1 cellular context compared by ENCODE assay signal in genomic region chr7:77691892-77692491, GRCh38.
TF ChIP-seq lines count a peak whose summit lies in the region.

No MANE protein-coding gene starts in this region.

TF ChIP-seq in HepG2, 621 proteins besides CTCF, POLR2A, EP300 and RAD21 (continued from another document and continues in another):
- TF ChIP-seq, protein P1, sequence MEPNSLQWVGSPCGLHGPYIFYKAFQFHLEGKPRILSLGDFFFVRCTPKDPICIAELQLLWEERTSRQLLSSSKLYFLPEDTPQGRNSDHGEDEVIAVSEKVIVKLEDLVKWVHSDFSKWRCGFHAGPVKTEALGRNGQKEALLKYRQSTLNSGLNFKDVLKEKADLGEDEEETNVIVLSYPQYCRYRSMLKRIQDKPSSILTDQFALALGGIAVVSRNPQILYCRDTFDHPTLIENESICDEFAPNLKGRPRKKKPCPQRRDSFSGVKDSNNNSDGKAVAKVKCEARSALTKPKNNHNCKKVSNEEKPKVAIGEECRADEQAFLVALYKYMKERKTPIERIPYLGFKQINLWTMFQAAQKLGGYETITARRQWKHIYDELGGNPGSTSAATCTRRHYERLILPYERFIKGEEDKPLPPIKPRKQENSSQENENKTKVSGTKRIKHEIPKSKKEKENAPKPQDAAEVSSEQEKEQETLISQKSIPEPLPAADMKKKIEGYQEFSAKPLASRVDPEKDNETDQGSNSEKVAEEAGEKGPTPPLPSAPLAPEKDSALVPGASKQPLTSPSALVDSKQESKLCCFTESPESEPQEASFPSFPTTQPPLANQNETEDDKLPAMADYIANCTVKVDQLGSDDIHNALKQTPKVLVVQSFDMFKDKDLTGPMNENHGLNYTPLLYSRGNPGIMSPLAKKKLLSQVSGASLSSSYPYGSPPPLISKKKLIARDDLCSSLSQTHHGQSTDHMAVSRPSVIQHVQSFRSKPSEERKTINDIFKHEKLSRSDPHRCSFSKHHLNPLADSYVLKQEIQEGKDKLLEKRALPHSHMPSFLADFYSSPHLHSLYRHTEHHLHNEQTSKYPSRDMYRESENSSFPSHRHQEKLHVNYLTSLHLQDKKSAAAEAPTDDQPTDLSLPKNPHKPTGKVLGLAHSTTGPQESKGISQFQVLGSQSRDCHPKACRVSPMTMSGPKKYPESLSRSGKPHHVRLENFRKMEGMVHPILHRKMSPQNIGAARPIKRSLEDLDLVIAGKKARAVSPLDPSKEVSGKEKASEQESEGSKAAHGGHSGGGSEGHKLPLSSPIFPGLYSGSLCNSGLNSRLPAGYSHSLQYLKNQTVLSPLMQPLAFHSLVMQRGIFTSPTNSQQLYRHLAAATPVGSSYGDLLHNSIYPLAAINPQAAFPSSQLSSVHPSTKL (CRISPR knock-in tag; IDR thresholded peaks at IDR 0.05): peak; percentile 75
- TF ChIP-seq ZSCAN22 (CRISPR knock-in tag; IDR thresholded peaks at IDR 0.05) (no peak), ZNF503 (CRISPR knock-in tag; IDR thresholded peaks at IDR 0.05) (no peak; the same call in 1 of the 2 replicates), ATF3 (CRISPR knock-in tag; IDR thresholded peaks at IDR 0.05) (no peak), CHCHD3 (CRISPR knock-in tag; IDR thresholded peaks at IDR 0.05) (no peak), ZNF674 (CRISPR knock-in tag; IDR thresholded peaks at IDR 0.05; ENCODE audit: low read depth) (no peak), ZNF687 (CRISPR knock-in tag; IDR thresholded peaks at IDR 0.05) (no peak; the same call in 1 of the 2 replicates), ARNT2 (CRISPR knock-in tag; IDR thresholded peaks at IDR 0.05; ENCODE audit: low read depth) (no peak), U2AF1 (optimal IDR thresholded peaks at IDR 0.05; ENCODE audit: low read depth, low read length) (no peak), ZMYM4 (CRISPR knock-in tag; IDR thresholded peaks at IDR 0.05) (no peak), MIXL1 (CRISPR knock-in tag; IDR thresholded peaks at IDR 0.05) (peak; percentile 28; the same call in 1 of the 2 replicates), ZNF430 (CRISPR knock-in tag; IDR thresholded peaks at IDR 0.05) (no peak), RFX5 (IDR thresholded peaks at IDR 0.05; ENCODE audit: low read depth, low read length) (no peak), ZNF607 (CRISPR knock-in tag; IDR thresholded peaks at IDR 0.05; ENCODE audit: borderline replicate concordance) (no peak), ZNF780A (CRISPR knock-in tag; IDR thresholded peaks at IDR 0.05) (no peak), ZNF672 (CRISPR knock-in tag; IDR thresholded peaks at IDR 0.05) (no peak), ZFP41 (CRISPR knock-in tag; IDR thresholded peaks at IDR 0.05; ENCODE audit: borderline replicate concordance) (no peak), ZNF563 (CRISPR knock-in tag; IDR thresholded peaks at IDR 0.05) (no peak), ZNF205 (CRISPR knock-in tag; IDR thresholded peaks at IDR 0.05) (0 out of 2 replicates have a peak, but pooled peaks have one; percentile 33), PCBP1 (IDR thresholded peaks at IDR 0.05; ENCODE audit: borderline replicate concordance, low read depth, low read length) (no peak), KLF11 (CRISPR knock-in tag; IDR thresholded peaks at IDR 0.05) (no peak), HOXA3 (CRISPR knock-in tag; IDR thresholded peaks at IDR 0.05) (peak; percentile 63; the same call in 1 of the 2 replicates), ZNF101 (CRISPR knock-in tag; IDR thresholded peaks at IDR 0.05; ENCODE audit: borderline replicate concordance, low read depth) (no peak), HIVEP1 (CRISPR knock-in tag; IDR thresholded peaks at IDR 0.05) (no peak), ZKSCAN8 (CRISPR knock-in tag; IDR thresholded peaks at IDR 0.05; ENCODE audit: borderline replicate concordance) (no peak), GTF3A (CRISPR knock-in tag; conservative IDR thresholded peaks at IDR 0.05) (no peak), ZNF414 (CRISPR knock-in tag; IDR thresholded peaks at IDR 0.05) (no peak), ZUFSP (CRISPR knock-in tag; IDR thresholded peaks at IDR 0.05; ENCODE audit: borderline replicate concordance) (no peak), ZMYM3 (CRISPR knock-in tag; IDR thresholded peaks at IDR 0.05) (no peak), ZNF354B (CRISPR knock-in tag; IDR thresholded peaks at IDR 0.05) (no peak), FIP1L1 (IDR thresholded peaks at IDR 0.05; ENCODE audit: borderline replicate concordance, insufficient read depth, low read depth, low read length) (no peak), IKZF1 (IDR thresholded peaks at IDR 0.05) (no peak), SMARCE1 (IDR thresholded peaks at IDR 0.05; ENCODE audit: borderline replicate concordance) (no peak)
- TF ChIP-seq, protein P2, sequence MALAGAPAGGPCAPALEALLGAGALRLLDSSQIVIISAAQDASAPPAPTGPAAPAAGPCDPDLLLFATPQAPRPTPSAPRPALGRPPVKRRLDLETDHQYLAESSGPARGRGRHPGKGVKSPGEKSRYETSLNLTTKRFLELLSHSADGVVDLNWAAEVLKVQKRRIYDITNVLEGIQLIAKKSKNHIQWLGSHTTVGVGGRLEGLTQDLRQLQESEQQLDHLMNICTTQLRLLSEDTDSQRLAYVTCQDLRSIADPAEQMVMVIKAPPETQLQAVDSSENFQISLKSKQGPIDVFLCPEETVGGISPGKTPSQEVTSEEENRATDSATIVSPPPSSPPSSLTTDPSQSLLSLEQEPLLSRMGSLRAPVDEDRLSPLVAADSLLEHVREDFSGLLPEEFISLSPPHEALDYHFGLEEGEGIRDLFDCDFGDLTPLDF (CRISPR knock-in tag; IDR thresholded peaks at IDR 0.05): no peak
- TF ChIP-seq, protein P3, sequence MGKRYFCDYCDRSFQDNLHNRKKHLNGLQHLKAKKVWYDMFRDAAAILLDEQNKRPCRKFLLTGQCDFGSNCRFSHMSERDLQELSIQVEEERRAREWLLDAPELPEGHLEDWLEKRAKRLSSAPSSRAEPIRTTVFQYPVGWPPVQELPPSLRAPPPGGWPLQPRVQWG (CRISPR knock-in tag; IDR thresholded peaks at IDR 0.05; ENCODE audit: borderline replicate concordance, low read depth): no peak
- TF ChIP-seq, protein P4, sequence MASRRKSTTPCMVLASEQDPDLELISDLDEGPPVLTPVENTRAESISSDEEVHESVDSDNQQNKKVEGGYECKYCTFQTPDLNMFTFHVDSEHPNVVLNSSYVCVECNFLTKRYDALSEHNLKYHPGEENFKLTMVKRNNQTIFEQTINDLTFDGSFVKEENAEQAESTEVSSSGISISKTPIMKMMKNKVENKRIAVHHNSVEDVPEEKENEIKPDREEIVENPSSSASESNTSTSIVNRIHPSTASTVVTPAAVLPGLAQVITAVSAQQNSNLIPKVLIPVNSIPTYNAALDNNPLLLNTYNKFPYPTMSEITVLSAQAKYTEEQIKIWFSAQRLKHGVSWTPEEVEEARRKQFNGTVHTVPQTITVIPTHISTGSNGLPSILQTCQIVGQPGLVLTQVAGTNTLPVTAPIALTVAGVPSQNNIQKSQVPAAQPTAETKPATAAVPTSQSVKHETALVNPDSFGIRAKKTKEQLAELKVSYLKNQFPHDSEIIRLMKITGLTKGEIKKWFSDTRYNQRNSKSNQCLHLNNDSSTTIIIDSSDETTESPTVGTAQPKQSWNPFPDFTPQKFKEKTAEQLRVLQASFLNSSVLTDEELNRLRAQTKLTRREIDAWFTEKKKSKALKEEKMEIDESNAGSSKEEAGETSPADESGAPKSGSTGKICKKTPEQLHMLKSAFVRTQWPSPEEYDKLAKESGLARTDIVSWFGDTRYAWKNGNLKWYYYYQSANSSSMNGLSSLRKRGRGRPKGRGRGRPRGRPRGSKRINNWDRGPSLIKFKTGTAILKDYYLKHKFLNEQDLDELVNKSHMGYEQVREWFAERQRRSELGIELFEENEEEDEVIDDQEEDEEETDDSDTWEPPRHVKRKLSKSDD (CRISPR knock-in tag; IDR thresholded peaks at IDR 0.05; ENCODE audit: low read depth): no peak
- TF ChIP-seq, protein P5, sequence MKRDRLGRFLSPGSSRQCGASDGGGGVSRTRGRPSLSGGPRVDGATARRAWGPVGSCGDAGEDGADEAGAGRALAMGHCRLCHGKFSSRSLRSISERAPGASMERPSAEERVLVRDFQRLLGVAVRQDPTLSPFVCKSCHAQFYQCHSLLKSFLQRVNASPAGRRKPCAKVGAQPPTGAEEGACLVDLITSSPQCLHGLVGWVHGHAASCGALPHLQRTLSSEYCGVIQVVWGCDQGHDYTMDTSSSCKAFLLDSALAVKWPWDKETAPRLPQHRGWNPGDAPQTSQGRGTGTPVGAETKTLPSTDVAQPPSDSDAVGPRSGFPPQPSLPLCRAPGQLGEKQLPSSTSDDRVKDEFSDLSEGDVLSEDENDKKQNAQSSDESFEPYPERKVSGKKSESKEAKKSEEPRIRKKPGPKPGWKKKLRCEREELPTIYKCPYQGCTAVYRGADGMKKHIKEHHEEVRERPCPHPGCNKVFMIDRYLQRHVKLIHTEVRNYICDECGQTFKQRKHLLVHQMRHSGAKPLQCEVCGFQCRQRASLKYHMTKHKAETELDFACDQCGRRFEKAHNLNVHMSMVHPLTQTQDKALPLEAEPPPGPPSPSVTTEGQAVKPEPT (CRISPR knock-in tag; IDR thresholded peaks at IDR 0.05; ENCODE audit: low read depth): no peak
- TF ChIP-seq, protein P6, sequence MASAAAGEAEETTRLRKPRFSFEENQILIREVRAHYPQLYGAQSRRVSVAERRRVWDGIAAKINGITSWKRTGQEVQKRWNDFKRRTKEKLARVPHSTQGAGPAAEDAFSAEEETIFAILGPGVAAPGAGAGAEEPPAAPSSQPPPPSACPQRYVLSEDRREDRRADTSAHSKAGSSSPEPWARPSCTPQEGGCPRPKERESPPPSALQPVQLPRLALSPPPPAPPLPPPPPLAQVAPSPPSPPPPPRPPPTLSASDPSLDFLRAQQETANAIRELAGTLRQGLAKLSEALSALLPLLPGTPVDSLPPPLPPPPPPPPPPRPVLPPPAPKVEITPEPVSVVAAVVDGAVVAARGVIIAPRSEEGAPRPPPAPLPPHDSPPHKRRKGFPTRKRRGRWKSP (CRISPR knock-in tag; IDR thresholded peaks at IDR 0.05): no peak
- TF ChIP-seq, protein P7, sequence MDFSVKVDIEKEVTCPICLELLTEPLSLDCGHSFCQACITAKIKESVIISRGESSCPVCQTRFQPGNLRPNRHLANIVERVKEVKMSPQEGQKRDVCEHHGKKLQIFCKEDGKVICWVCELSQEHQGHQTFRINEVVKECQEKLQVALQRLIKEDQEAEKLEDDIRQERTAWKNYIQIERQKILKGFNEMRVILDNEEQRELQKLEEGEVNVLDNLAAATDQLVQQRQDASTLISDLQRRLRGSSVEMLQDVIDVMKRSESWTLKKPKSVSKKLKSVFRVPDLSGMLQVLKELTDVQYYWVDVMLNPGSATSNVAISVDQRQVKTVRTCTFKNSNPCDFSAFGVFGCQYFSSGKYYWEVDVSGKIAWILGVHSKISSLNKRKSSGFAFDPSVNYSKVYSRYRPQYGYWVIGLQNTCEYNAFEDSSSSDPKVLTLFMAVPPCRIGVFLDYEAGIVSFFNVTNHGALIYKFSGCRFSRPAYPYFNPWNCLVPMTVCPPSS (IDR thresholded peaks at IDR 0.05): no peak
